Comparison of ENCODE assay signal across 11 cellular contexts in genomic region chr6:38508894-38509293, GRCh38.
DNase-seq lines count a peak whose midpoint lies in the region; ATAC-seq, FAIRE-seq and TF ChIP-seq lines count a peak whose summit lies in the region.
"Had no signal": no experiment of that assay in that cellular context is flagged by ENCODE, and none has a peak within 500 bp of the region (broad histone marks: within the 10 kb centered on the region; RNA-seq: fewer than 3 reads in every experiment).

No MANE protein-coding gene starts in this region.

- no peaks in the 10 kb centered on the region for H3K79me2 ChIP-seq in H1 (ENCODE audit: control insufficient read depth in 1 of 2, insufficient read depth in 2 of 2, low read length in 2 of 2)

- no peaks in the 10 kb centered on the region for H4K20me1 ChIP-seq in H1 (replicated peaks in 1 of 2; ENCODE audit: control insufficient read depth in 1 of 2, insufficient read depth in 2 of 2, low read length in 2 of 2)

- no peak overlapping the region for H3K18ac ChIP-seq in H1 (ENCODE audit: extremely low read depth, low read length)

- ATAC-seq in left ventricle myocardium superior (no peak), GM19023 (IDR thresholded peaks at IDR 0.05; ENCODE audit: unreplicated experiment) (no peak)
- ATAC-seq in stimulated activated naive CD8-positive, alpha-beta T cell treated with anti-CD3 and anti-CD28 coated beads, Interleukin-15, amount 100 ng/mL, for 72 hours, result no peak

- TF ChIP-seq POLR2A in H1 (IDR thresholded peaks at IDR 0.05; ENCODE audit: control extremely low read depth in 1 of 2, low read depth in 2 of 2, low read length in 2 of 2), result no peak

- intact Hi-C loops in left ventricle myocardium superior (cut with micrococcal nuclease), result no loop called here
- intact Hi-C loops in tibial artery (cut with DNase I; ENCODE audit: low total_unique reads), result no loop called here

- no peak overlapping the region for H2BK20ac ChIP-seq in H1 (ENCODE audit: low read length)

- no peak overlapping the region for H4K8ac ChIP-seq in H1 (ENCODE audit: extremely low read depth, insufficient read depth, low read length)

- FAIRE-seq in H1 (lab: Jason Lieb, UNC), result no peak

- H3K4me1 ChIP-seq in cardiac muscle cell (ENCODE audit: low read depth) (peaks cover 17% of the 10 kb centered on the region), H1 (replicated peaks in 1 of 4; ENCODE audit: control insufficient read depth in 3 of 4, insufficient read depth in 4 of 4, low read length in 3 of 4) (peaks cover 0 to 10% (median 7%) of the 10 kb centered on the region in 4 experiments; a peak in 3 of 7 replicates), tibial artery (peaks cover 0 to 27% (median 11%) of the 10 kb centered on the region in 4 donors)

- no peak overlapping the region for H2BK12ac ChIP-seq in H1 (ENCODE audit: low read depth, low read length)

- no peak overlapping the region for H3K4me2 ChIP-seq in H1 (ENCODE audit: insufficient read depth in 1 of 2, low read depth in 2 of 2, low read length in 2 of 2)

- H3K36me3 ChIP-seq in cardiac muscle cell, result no peaks in the 10 kb centered on the region
- H3K36me3 ChIP-seq in H1 (ENCODE audit: control insufficient read depth in 2 of 4, insufficient read depth in 4 of 4, low read length in 3 of 4), result no peaks in the 10 kb centered on the region
- H3K36me3 ChIP-seq in tibial artery, result no peaks in the 10 kb centered on the region

- no peaks in the 10 kb centered on the region for H3K27me3 Mint-ChIP-seq in stimulated activated naive CD8-positive, alpha-beta T cell treated with anti-CD3 and anti-CD28 coated beads, Interleukin-15, amount 100 ng/mL, for 72 hours

- no peaks in the 10 kb centered on the region for H3K4me1 Mint-ChIP-seq in stimulated activated naive CD8-positive, alpha-beta T cell treated with anti-CD3 and anti-CD28 coated beads, Interleukin-15, amount 100 ng/mL, for 72 hours

- CTCF ChIA-PET in H1 (lab: Charles Lee; ENCODE audit: partially characterized antibody), result interaction anchor here (0.6 to 1.1 kb wide), 4 partner anchors 15 to 130 kb away, joined by 3 to 4 read pairs (median 3); no protein-coding TSS in a partner anchor

- no peak overlapping the region for H3K56ac ChIP-seq in H1 (replicated peaks; ENCODE audit: insufficient read length, low read depth, low read length)

- no peak overlapping the region for H3K4me3 Mint-ChIP-seq in stimulated activated naive CD8-positive, alpha-beta T cell treated with anti-CD3 and anti-CD28 coated beads, Interleukin-15, amount 100 ng/mL, for 72 hours

- no peak overlapping the region for H4K91ac ChIP-seq in H1 (replicated peaks; ENCODE audit: insufficient read length, low read length)

- no peak overlapping the region for H4K5ac ChIP-seq in H1 (ENCODE audit: insufficient read length, low read depth, low read length)

- no peak overlapping the region for H3K27ac ChIP-seq in cardiac muscle cell
- H3K27ac ChIP-seq in H1 (ENCODE audit: low read depth, low read length), result no peak overlapping the region
- H3K27ac ChIP-seq in tibial artery, result peak overlapping the region; percentile 1 to 26
- H3K27ac ChIP-seq: C4-2B had no signal

- no peaks in the 10 kb centered on the region for H3K79me1 ChIP-seq in H1 (ENCODE audit: low read depth, low read length)

- no peak overlapping the region for H2BK120ac ChIP-seq in H1 (replicated peaks; ENCODE audit: low read depth, low read length)

- no peak overlapping the region for H3K4ac ChIP-seq in H1 (replicated peaks; ENCODE audit: insufficient read length, low read depth, low read length)

- H3K27ac Mint-ChIP-seq in stimulated activated naive CD8-positive, alpha-beta T cell treated with anti-CD3 and anti-CD28 coated beads, Interleukin-15, amount 100 ng/mL, for 72 hours, result no peak overlapping the region

- H2BK15ac ChIP-seq in H1 (ENCODE audit: low read length), result no peak overlapping the region

- no peak overlapping the region for H2AK5ac ChIP-seq in H1 (ENCODE audit: low read depth, low read length)

- H2BK5ac ChIP-seq in H1 (ENCODE audit: low read depth, low read length), result no peak overlapping the region

- H3K27me3 ChIP-seq in cardiac muscle cell, result no peaks in the 10 kb centered on the region
- H3K27me3 ChIP-seq in H1 (replicated peaks in 1 of 4; ENCODE audit: control insufficient read depth in 3 of 4, extremely low read depth in 1 of 4, insufficient read depth in 3 of 4, low read length in 3 of 4), result no peaks in the 10 kb centered on the region
- no peaks in the 10 kb centered on the region for H3K27me3 ChIP-seq in tibial artery

- no peak overlapping the region for H2AFZ ChIP-seq in H1 (ENCODE audit: low read length)

- H3K9me3 ChIP-seq in cardiac muscle cell (ENCODE audit: low read depth), result no peaks in the 10 kb centered on the region
- H3K9me3 ChIP-seq in H1 (ENCODE audit: insufficient read depth in 2 of 2, low read depth in 1 of 2, low read length in 1 of 2), result no peaks in the 10 kb centered on the region
- H3K9me3 ChIP-seq in tibial artery, result no peaks in the 10 kb centered on the region

- peak; percentile 27 to 31 for DNase-seq in cardiac muscle cell (ENCODE audit: low read depth in 1 of 2, low spot score in 1 of 2)
- DNase-seq in left ventricle myocardium superior, result no peak
- DNase-seq in NCI-H526 (lab: John Stamatoyannopoulos, UW), result peak; percentile 87 to 89
- no peak for DNase-seq in H1 (ENCODE audit: low read depth in 1 of 2, low spot score in 2 of 2)
- DNase-seq in tibial artery, result no peak
- no peak for DNase-seq in stimulated activated CD4-positive, alpha-beta T cell treated with anti-CD3 and anti-CD28 coated beads, Interleukin-2, amount 100 ng/mL, for 24 hours
- no peak for DNase-seq in stimulated activated naive CD8-positive, alpha-beta T cell treated with anti-CD3 and anti-CD28 coated beads, Interleukin-15, amount 100 ng/mL, for 72 hours
- DNase-seq: activated T-cell treated with anti-CD3 and anti-CD28 coated beads for 4 hours, substantia nigra had no signal

- no peak for TF ChIP-seq EP300 in H1 (IDR thresholded peaks at IDR 0.05; ENCODE audit: borderline replicate concordance in 1 of 2, low read depth in 2 of 2, low read length in 2 of 2)

- H3K4me3 ChIP-seq in cardiac muscle cell (no peak overlapping the region), H1 (ENCODE audit: extremely low read depth in 1 of 4, insufficient read depth in 2 of 4, low read depth in 3 of 4, low read length in 4 of 4) (no peak overlapping the region), tibial artery (no peak overlapping the region)

- no peak for TF ChIP-seq RAD21 in H1 (IDR thresholded peaks at IDR 0.05 in 1 of 2, conservative IDR thresholded peaks at IDR 0.05 in 1 of 2; ENCODE audit: low read depth in 2 of 2, low read length in 2 of 2)

- no peak for TF ChIP-seq CTCF in cardiac muscle cell (IDR thresholded peaks at IDR 0.05; ENCODE audit: low read depth, low read length)
- no peak for TF ChIP-seq CTCF in H1 (IDR thresholded peaks at IDR 0.05; ENCODE audit: control extremely low read depth in 1 of 3, insufficient read depth in 1 of 3, low read depth in 1 of 3, low read length in 3 of 3)
- no peak for TF ChIP-seq CTCF in tibial artery (IDR thresholded peaks at IDR 0.05)

- H3K9me3 Mint-ChIP-seq in stimulated activated naive CD8-positive, alpha-beta T cell treated with anti-CD3 and anti-CD28 coated beads, Interleukin-15, amount 100 ng/mL, for 72 hours, result no peaks in the 10 kb centered on the region

- no peaks in the 10 kb centered on the region for H3K23me2 ChIP-seq in H1 (ENCODE audit: low read depth, low read length)

- H3K14ac ChIP-seq in H1 (ENCODE audit: insufficient read length), result no peak overlapping the region

- POLR2A ChIA-PET in H1 (lab: Charles Lee; ENCODE audit: partially characterized antibody), result interaction anchor here (0.6 to 1.6 kb wide), 2 partner anchors 10 to 194 kb away, joined by 3 to 7 read pairs; no protein-coding TSS in a partner anchor

- no peak overlapping the region for H3K9ac ChIP-seq in H1 (replicated peaks in 1 of 4; ENCODE audit: extremely low read depth in 1 of 4, low read depth in 3 of 4, low read length in 3 of 4)

- H3K23ac ChIP-seq in H1 (ENCODE audit: insufficient read length), result no peak overlapping the region

TF ChIP-seq in H1, 55 proteins besides CTCF, POLR2A, EP300 and RAD21:
- TF ChIP-seq RFX5 (IDR thresholded peaks at IDR 0.05; ENCODE audit: borderline replicate concordance, low read depth, low read length) (no peak), CEBPB (IDR thresholded peaks at IDR 0.05; ENCODE audit: low read depth, low read length) (peak; percentile 39; the same call in 1 of the 2 replicates)

Comparison
In these comparisons a context has a peak if more than half of its experiments do, and no peak if none do; other contexts are left out.
1. DNase-seq: peak in cardiac muscle cell (2 of 2) and NCI-H526 (2 of 2); none in left ventricle myocardium superior (single experiment), H1 (0 of 2), tibial artery (0 of 2), stimulated activated CD4-positive, alpha-beta T cell treated with anti-CD3 and anti-CD28 coated beads, Interleukin-2, amount 100 ng/mL, for 24 hours (0 of 2) and stimulated activated naive CD8-positive, alpha-beta T cell treated with anti-CD3 and anti-CD28 coated beads, Interleukin-15, amount 100 ng/mL, for 72 hours (0 of 2).
2. H3K27ac ChIP-seq: peak in tibial artery (2 of 2); none in cardiac muscle cell (single experiment) and H1 (single experiment).